Comparison of ENCODE assay signal across 11 cellular contexts in the genomic region with DNA sequence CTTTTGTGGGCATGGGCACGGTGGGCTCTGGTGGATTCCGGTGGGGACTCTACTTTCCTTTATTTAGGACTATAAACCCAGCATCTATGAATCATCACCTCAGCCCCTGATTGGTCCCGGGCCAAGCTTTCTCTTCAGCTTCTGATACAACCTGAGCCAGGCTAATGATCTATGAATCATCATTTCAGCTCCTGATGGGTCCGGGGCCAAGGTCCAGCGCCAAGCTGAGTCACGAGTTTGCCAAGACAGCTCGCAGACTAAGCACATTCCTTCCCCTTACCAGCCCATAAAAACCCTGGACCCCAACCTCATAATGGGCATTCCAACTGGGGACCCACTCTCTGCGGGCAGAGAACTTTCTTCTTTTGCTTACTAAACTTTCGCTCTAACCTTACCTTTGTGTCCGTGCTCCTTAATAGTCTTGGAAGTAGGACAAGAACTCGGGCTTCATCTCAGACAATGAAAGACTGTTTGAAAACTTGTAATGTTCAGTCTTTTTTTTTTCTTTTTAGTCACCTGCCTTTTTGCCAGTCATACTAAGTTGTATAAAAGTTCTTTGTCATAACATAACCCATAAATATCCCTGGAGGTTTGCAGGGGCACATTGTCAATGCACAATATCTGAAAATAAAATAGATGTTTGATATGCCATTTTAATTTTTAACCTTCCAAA.
DNase-seq lines count a peak whose midpoint lies in the region; ATAC-seq and TF ChIP-seq lines count a peak whose summit lies in the region.
"Had no signal": no experiment of that assay in that cellular context is flagged by ENCODE, and none has a peak within 500 bp of the region (broad histone marks: within the 10 kb centered on the region; RNA-seq: fewer than 3 reads in every experiment).

No MANE protein-coding gene starts in this region.

- DNase-seq in ELR (ENCODE audit: low read depth) (peak; percentile 95), Panc1 (ENCODE audit: low read depth, low spot score) (no peak), epithelial cell of proximal tubule (ENCODE audit: low read depth) (peak; percentile 94), renal cortical epithelial cell (ENCODE audit: low read depth) (peak; percentile 98), NCI-H146 treated with DMSO at 0.1 percent for 48 hours (lab: John Stamatoyannopoulos, UW; ENCODE audit: unreplicated experiment) (no peak), NCI-H2029 (lab: John Stamatoyannopoulos, UW) (no peak)
- DNase-seq: activated T-cell treated with anti-CD3 and anti-CD28 coated beads, Interleukin-2, amount 50 U/mL, for 48 hours; H7; left colon had no signal

- intact Hi-C loops in Panc1 (cut with micrococcal nuclease; ENCODE audit: unreplicated experiment), result no loop called here

- H3K36me3 ChIP-seq in Panc1 (ENCODE audit: control insufficient read depth, insufficient read depth, low read length), result no peaks in the 10 kb centered on the region; the same call in 1 of the 2 replicates

- BruUV-seq in Panc1 (replicated peaks; lab: Mats Ljungman, UMichigan), result no TSS peak

- POLR2A ChIA-PET in Panc1 (lab: Charles Lee), result no interaction called here

- H3K9me3 ChIP-seq in Panc1 (ENCODE audit: control insufficient read depth, insufficient read depth, low read depth, low read length), result no peaks in the 10 kb centered on the region

- H3K27me3 ChIP-seq in Panc1 (ENCODE audit: control insufficient read depth, insufficient read depth, low read length), result no peaks in the 10 kb centered on the region

- H3K27ac ChIP-seq in Panc1 (ENCODE audit: low read length), result peak overlapping the region; percentile 84

- TF ChIP-seq CTCF in Panc1 (IDR thresholded peaks at IDR 0.05) (no peak), epithelial cell of proximal tubule (conservative IDR thresholded peaks at IDR 0.05; ENCODE audit: low read depth, low read length) (no peak)

- in situ Hi-C loops in Panc1 (cut with HindIII; ENCODE audit: low pct_unique_long_range_greater_than_20kb, low sequenced_read_pairs), result no loop called here

- H3K4me3 ChIP-seq in Panc1 (ENCODE audit: low read depth in 2 of 2, low read length in 2 of 2) (peak overlapping the region; percentile 15 to 45), epithelial cell of proximal tubule (ENCODE audit: low read depth, low read length) (peak overlapping the region; percentile 38)

- peaks cover 8% of the 10 kb centered on the region; the same call in 1 of the 2 replicates for H3K4me1 ChIP-seq in Panc1 (ENCODE audit: control insufficient read depth, insufficient read depth, low read length)

- ATAC-seq in Panc1 (peak; percentile 94), GM21786 (IDR thresholded peaks at IDR 0.05; ENCODE audit: unreplicated experiment) (no peak), HG02938 (IDR thresholded peaks at IDR 0.05; ENCODE audit: unreplicated experiment) (no peak)
- ATAC-seq: left colon had no signal

- CTCF ChIA-PET in Panc1 (lab: Charles Lee), result no interaction called here

Comparison
In these comparisons a context has a peak if more than half of its experiments do, and no peak if none do; other contexts are left out.
1. DNase-seq: peak in ELR (single experiment), epithelial cell of proximal tubule (single experiment) and renal cortical epithelial cell (single experiment); none in Panc1 (single experiment), NCI-H146 treated with DMSO at 0.1 percent for 48 hours (single experiment) and NCI-H2029 (single experiment).